ENCODE assay signal across 30 cellular contexts in genomic region chr1:45694823-45695222, GRCh38.
"Had no signal": no experiment of that assay in that cellular context is flagged by ENCODE, and none has a peak within 500 bp of the region (broad histone marks: within the 10 kb centered on the region; RNA-seq: fewer than 3 reads in every experiment).

No MANE protein-coding gene starts in this region.

- H3K4me3 ChIP-seq: colonic mucosa, esophagus squamous epithelium, heart right ventricle, left lung, ovary, psoas muscle, sigmoid colon, spleen, thoracic aorta, tibial nerve, upper lobe of left lung had no signal

- H3K36me3 Mint-ChIP-seq: natural killer cell had no signal

- H3K9me3 Mint-ChIP-seq: dendritic cell treated with granulocyte-macrophage colony-stimulating factor and Interleukin-4, amounts not matched to agents 40 ng/mL and 50 ng/mL, for 4 days; endodermal cell; natural killer cell; stimulated activated memory B cell treated with anti-CD40 and anti-IgM and Interleukin-4, amounts not matched to agents 10 μg/mL and 1 μg/mL and 100 μg/mL, for 72 hours had no signal

- H3K4me1 Mint-ChIP-seq: endodermal cell, natural killer cell had no signal

- H3K4me3 Mint-ChIP-seq: dendritic cell treated with granulocyte-macrophage colony-stimulating factor and Interleukin-4, amounts not matched to agents 40 ng/mL and 50 ng/mL, for 4 days; endodermal cell; natural killer cell; stimulated activated memory B cell treated with anti-CD40 and anti-IgM and Interleukin-4, amounts not matched to agents 10 μg/mL and 1 μg/mL and 100 μg/mL, for 72 hours had no signal

- H3K36me3 ChIP-seq: colonic mucosa, ovary had no signal

- H3K27me3 ChIP-seq: colonic mucosa, esophagus squamous epithelium, heart right ventricle, left lung, ovary, sigmoid colon, spleen, tibial nerve, upper lobe of left lung had no signal

- H3K27ac Mint-ChIP-seq: dendritic cell treated with granulocyte-macrophage colony-stimulating factor and Interleukin-4, amounts not matched to agents 40 ng/mL and 50 ng/mL, for 4 days; endodermal cell; natural killer cell; stimulated activated memory B cell treated with anti-CD40 and anti-IgM and Interleukin-4, amounts not matched to agents 10 μg/mL and 1 μg/mL and 100 μg/mL, for 72 hours had no signal

- H3K9me3 ChIP-seq: colonic mucosa, esophagus squamous epithelium, heart right ventricle, left lung, ovary, psoas muscle, sigmoid colon, spleen, thoracic aorta, tibial nerve, upper lobe of left lung had no signal

- H3K27ac ChIP-seq: colonic mucosa, heart right ventricle, left lung, ovary, psoas muscle, sigmoid colon, spleen, thoracic aorta, tibial nerve, upper lobe of left lung had no signal

- ATAC-seq: heart right ventricle; left cardiac atrium; left lung; natural killer cell; psoas muscle; right cardiac atrium; stimulated activated memory B cell treated with anti-CD40 and anti-IgM and Interleukin-4, amounts not matched to agents 10 μg/mL and 1 μg/mL and 100 μg/mL, for 72 hours; stimulated activated naive CD8-positive, alpha-beta T cell treated with anti-CD3 and anti-CD28 coated beads, Interleukin-15, Interleukin-2, amounts not matched to agents 100 U/mL and 50 U/mL, for 24 hours had no signal

- DNase-seq: colonic mucosa; effector CD8-positive, alpha-beta T cell; endodermal cell; esophagus squamous epithelium; foreskin melanocyte; glutamatergic neuron; heart right ventricle; hippocampal formation; left cardiac atrium; left lung; mammary epithelial cell; mesendoderm; midbrain; natural killer cell; occipital lobe; ovary; posterior cingulate gyrus; psoas muscle; right cardiac atrium; sigmoid colon; spleen; stimulated activated CD4-positive, alpha-beta T cell treated with anti-CD3 and anti-CD28 coated beads, Interleukin-4, amount 100 ng/mL, for 4 hours; stimulated activated naive CD8-positive, alpha-beta T cell treated with anti-CD3 and anti-CD28 coated beads, Interleukin-15, Interleukin-2, amounts not matched to agents 100 U/mL and 50 U/mL, for 24 hours; upper lobe of left lung had no signal

- H3K4me1 ChIP-seq: colonic mucosa, psoas muscle had no signal

- FAIRE-seq: islet of Langerhans, urothelium cell line had no signal

- H3K27me3 Mint-ChIP-seq: dendritic cell treated with granulocyte-macrophage colony-stimulating factor and Interleukin-4, amounts not matched to agents 40 ng/mL and 50 ng/mL, for 4 days; stimulated activated memory B cell treated with anti-CD40 and anti-IgM and Interleukin-4, amounts not matched to agents 10 μg/mL and 1 μg/mL and 100 μg/mL, for 72 hours had no signal
